In genomic region chrY:8442097-8442496, GRCh38 we compare ENCODE assay signal across 7 cellular contexts.
"Had no signal": no experiment of that assay in that cellular context is flagged by ENCODE, and none has a peak within 500 bp of the region (broad histone marks: within the 10 kb centered on the region; RNA-seq: fewer than 3 reads in every experiment).

No MANE protein-coding gene starts in this region.

- H3K27ac ChIP-seq: HL-60 had no signal

- DNase-seq: IMR-90, KBM-7, KG1 had no signal

- ATAC-seq: HepG2, K562 had no signal

- FAIRE-seq: HepG2, HTR-8/SVneo, K562 had no signal

- H3K4me3 ChIP-seq: K562 had no signal
